16 cellular contexts compared by ENCODE assay signal in genomic region chr3:171095063-171095462, GRCh38.
DNase-seq lines count a peak whose midpoint lies in the region; ATAC-seq lines count a peak whose summit lies in the region.
"Had no signal": no experiment of that assay in that cellular context is flagged by ENCODE, and none has a peak within 500 bp of the region (broad histone marks: within the 10 kb centered on the region; RNA-seq: fewer than 3 reads in every experiment).

No MANE protein-coding gene starts in this region.

- H3K27ac Mint-ChIP-seq in activated T-cell treated with anti-CD3 and anti-CD28 coated beads, Interleukin-2, amount 50 U/mL, for 24 hours, result peak overlapping the region; percentile 4
- H3K27ac Mint-ChIP-seq in stimulated activated naive B cell treated with anti-CD40 and anti-IgM and Interleukin-4, amounts not matched to agents 10 μg/mL and 1 μg/mL and 100 μg/mL, for 72 hours, result no peak overlapping the region
- H3K27ac Mint-ChIP-seq in immature natural killer cell, result peak overlapping the region in 1 of 6 donors; percentile 62
- H3K27ac Mint-ChIP-seq: activated T-helper 17 cell treated with anti-CD3 and anti-CD28 coated beads, Interleukin-2, amount 50 U/mL, for 72 hours had no signal

- ATAC-seq in HG02678 (IDR thresholded peaks at IDR 0.05; ENCODE audit: unreplicated experiment) (peak; percentile 84), HG03469 (IDR thresholded peaks at IDR 0.05; ENCODE audit: unreplicated experiment) (peak; percentile 98), left lobe of liver (no peak)
- ATAC-seq in stimulated activated naive B cell treated with anti-CD40 and anti-IgM and Interleukin-4, amounts not matched to agents 10 μg/mL and 1 μg/mL and 100 μg/mL, for 72 hours (replicated peaks), result peak; percentile 36 to 41
- ATAC-seq: activated T-helper 17 cell treated with anti-CD3 and anti-CD28 coated beads, Interleukin-2, amount 50 U/mL, for 72 hours; foreskin keratinocyte; lower lobe of right lung; psoas muscle; upper lobe of right lung had no signal

- no peak overlapping the region for H3K4me3 Mint-ChIP-seq in activated T-cell treated with anti-CD3 and anti-CD28 coated beads, Interleukin-2, amount 50 U/mL, for 24 hours
- no peak overlapping the region for H3K4me3 Mint-ChIP-seq in stimulated activated naive B cell treated with anti-CD40 and anti-IgM and Interleukin-4, amounts not matched to agents 10 μg/mL and 1 μg/mL and 100 μg/mL, for 72 hours
- H3K4me3 Mint-ChIP-seq in immature natural killer cell, result no peak overlapping the region
- H3K4me3 Mint-ChIP-seq: activated T-helper 17 cell treated with anti-CD3 and anti-CD28 coated beads, Interleukin-2, amount 50 U/mL, for 72 hours; H9 had no signal

- no peaks in the 10 kb centered on the region for H3K9me3 Mint-ChIP-seq in activated T-cell treated with anti-CD3 and anti-CD28 coated beads, Interleukin-2, amount 50 U/mL, for 24 hours
- H3K9me3 Mint-ChIP-seq in stimulated activated naive B cell treated with anti-CD40 and anti-IgM and Interleukin-4, amounts not matched to agents 10 μg/mL and 1 μg/mL and 100 μg/mL, for 72 hours, result peaks cover 0 to 4% of the 10 kb centered on the region in 2 donors
- H3K9me3 Mint-ChIP-seq in immature natural killer cell, result no peaks in the 10 kb centered on the region
- H3K9me3 Mint-ChIP-seq: activated T-helper 17 cell treated with anti-CD3 and anti-CD28 coated beads, Interleukin-2, amount 50 U/mL, for 72 hours had no signal

- H3K27me3 Mint-ChIP-seq in activated T-cell treated with anti-CD3 and anti-CD28 coated beads, Interleukin-2, amount 50 U/mL, for 24 hours, result no peaks in the 10 kb centered on the region
- H3K27me3 Mint-ChIP-seq in stimulated activated naive B cell treated with anti-CD40 and anti-IgM and Interleukin-4, amounts not matched to agents 10 μg/mL and 1 μg/mL and 100 μg/mL, for 72 hours, result no peaks in the 10 kb centered on the region
- peaks cover 0 to 3% (median 0%) of the 10 kb centered on the region in 3 donors for H3K27me3 Mint-ChIP-seq in immature natural killer cell (ENCODE audit: low read depth in 3 of 3)
- H3K27me3 Mint-ChIP-seq: activated T-helper 17 cell treated with anti-CD3 and anti-CD28 coated beads, Interleukin-2, amount 50 U/mL, for 72 hours had no signal

- DNase-seq in activated T-cell treated with anti-CD3 and anti-CD28 coated beads, Interleukin-2, amount 50 U/mL, for 24 hours, result no peak
- DNase-seq in activated T-cell treated with anti-CD3 and anti-CD28 coated beads for 4 hours (no peak), immature natural killer cell (no peak), OCI-M2 (lab: John Stamatoyannopoulos, UW; ENCODE audit: unreplicated experiment) (no peak), left lobe of liver (ENCODE audit: low spot score) (no peak)
- no peak for DNase-seq in stimulated activated naive B cell treated with anti-CD40 and anti-IgM and Interleukin-4, amounts not matched to agents 10 μg/mL and 1 μg/mL and 100 μg/mL, for 72 hours
- DNase-seq: ACHN, foreskin keratinocyte, H9, lower lobe of right lung, OCI-M1, psoas muscle, upper lobe of right lung had no signal

- peaks cover 71% of the 10 kb centered on the region for H3K36me3 Mint-ChIP-seq in activated T-cell treated with anti-CD3 and anti-CD28 coated beads, Interleukin-2, amount 50 U/mL, for 24 hours (ENCODE audit: low read depth)
- H3K36me3 Mint-ChIP-seq in stimulated activated naive B cell treated with anti-CD40 and anti-IgM and Interleukin-4, amounts not matched to agents 10 μg/mL and 1 μg/mL and 100 μg/mL, for 72 hours, result peaks cover 0 to 4% of the 10 kb centered on the region in 2 donors
- H3K36me3 Mint-ChIP-seq in immature natural killer cell, result peaks cover 50 to 60% (median 55%) of the 10 kb centered on the region in 3 donors

- H3K4me1 Mint-ChIP-seq in activated T-cell treated with anti-CD3 and anti-CD28 coated beads, Interleukin-2, amount 50 U/mL, for 24 hours (ENCODE audit: low read depth), result no peaks in the 10 kb centered on the region
- no peaks in the 10 kb centered on the region for H3K4me1 Mint-ChIP-seq in stimulated activated naive B cell treated with anti-CD40 and anti-IgM and Interleukin-4, amounts not matched to agents 10 μg/mL and 1 μg/mL and 100 μg/mL, for 72 hours
- H3K4me1 Mint-ChIP-seq in immature natural killer cell, result no peaks in the 10 kb centered on the region
- H3K4me1 Mint-ChIP-seq: activated T-helper 17 cell treated with anti-CD3 and anti-CD28 coated beads, Interleukin-2, amount 50 U/mL, for 72 hours had no signal
